ENCODE assay signal across 9 cellular contexts in genomic region chr22:38454361-38455062, GRCh38. TPM values are rescaled to one million over a fixed set of nuclear protein-coding genes. Genes with fewer than 3 reads are reported as not detected.
A peak's percentile ranks its signal among the peaks of the same experiment; 100 is the strongest.
DNase-seq lines count a peak whose midpoint lies in the region; ATAC-seq, FAIRE-seq and TF ChIP-seq lines count a peak whose summit lies in the region.
"Had no signal": no experiment of that assay in that cellular context is flagged by ENCODE, and none has a peak within 500 bp of the region (broad histone marks: within the 10 kb centered on the region; RNA-seq: fewer than 3 reads in every experiment).

No MANE protein-coding gene starts in this region.

- 13% methylated on average over 31 of the region's 64 CpGs; no CpG with 5 or more reads in 1 of the 2 experiments for whole genome bisulfite sequencing in H1 (ENCODE audit: extremely low coverage in 1 of 2, insufficient coverage in 1 of 2, insufficient read length in 1 of 2, insufficient replicate concordance in 2 of 2, low coverage in 1 of 2, low lambda C conversion rate in 2 of 2, missing lambda C conversion rate in 1 of 2), 2 experiments

- no peak overlapping the region for H2BK20ac ChIP-seq in H1 (ENCODE audit: low read length)

- H3K27ac Mint-ChIP-seq in CD8-positive, alpha-beta memory T cell: peak overlapping the region in 1 of 8 donors; percentile 65
- H3K27ac Mint-ChIP-seq in osteocyte (ENCODE audit: unreplicated experiment) (no peak overlapping the region), HFFc6 (no peak overlapping the region)

- no peak for TF ChIP-seq EP300 in H1 (IDR thresholded peaks at IDR 0.05; ENCODE audit: borderline replicate concordance in 1 of 2, low read depth in 2 of 2, low read length in 2 of 2)

- peak overlapping the region; percentile 40 to 89 (median 77) for H3K4me3 Mint-ChIP-seq in CD8-positive, alpha-beta memory T cell
- H3K4me3 Mint-ChIP-seq in osteocyte (ENCODE audit: unreplicated experiment) (peak overlapping the region; percentile 67), HFFc6 (no peak overlapping the region)

- peak overlapping the region; percentile 48 for H3K18ac ChIP-seq in H1 (ENCODE audit: extremely low read depth, low read length)

- no peak overlapping the region for H4K91ac ChIP-seq in H1 (replicated peaks; ENCODE audit: insufficient read length, low read length)

- no peak overlapping the region for H2BK120ac ChIP-seq in H1 (replicated peaks; ENCODE audit: low read depth, low read length)

- no peak for TF ChIP-seq POLR2A in H1 (IDR thresholded peaks at IDR 0.05; ENCODE audit: control extremely low read depth in 1 of 2, low read depth in 2 of 2, low read length in 2 of 2)

- DNase-seq in CD8-positive, alpha-beta memory T cell: peak in 2 of 5 donors; percentile 18 to 32
- peak; percentile 48 for DNase-seq in NCI-H69 (lab: John Stamatoyannopoulos, UW)
- no peak for DNase-seq in H1 (ENCODE audit: low read depth in 1 of 2, low spot score in 2 of 2)
- no peak for DNase-seq in osteocyte (ENCODE audit: extremely low spot score, unreplicated experiment)
- DNase-seq in GM19240 (ENCODE audit: insufficient read length, low spot score): no peak
- no peak for DNase-seq in HFFc6
- no peak for DNase-seq in activated CD8-positive, alpha-beta memory T cell treated with anti-CD3 and anti-CD28 coated beads for 24 hours
- DNase-seq: SJCRH30 had no signal

- peaks cover 0 to 8% (median 0%) of the 10 kb centered on the region in 3 donors for H3K36me3 Mint-ChIP-seq in CD8-positive, alpha-beta memory T cell
- H3K36me3 Mint-ChIP-seq in osteocyte (ENCODE audit: unreplicated experiment): no peaks in the 10 kb centered on the region
- no peaks in the 10 kb centered on the region for H3K36me3 Mint-ChIP-seq in HFFc6 (ENCODE audit: low read depth)

- no peak overlapping the region for H3K4ac ChIP-seq in H1 (replicated peaks; ENCODE audit: insufficient read length, low read depth, low read length)

- no peak overlapping the region for H3K14ac ChIP-seq in H1 (ENCODE audit: insufficient read length)

- no peaks in the 10 kb centered on the region for H3K79me2 ChIP-seq in H1 (ENCODE audit: control insufficient read depth in 1 of 2, insufficient read depth in 2 of 2, low read length in 2 of 2)

- H3K4me1 ChIP-seq in CD8-positive, alpha-beta memory T cell (ENCODE audit: insufficient read depth, low read length): no peaks in the 10 kb centered on the region
- H3K4me1 ChIP-seq in H1 (replicated peaks in 1 of 4; ENCODE audit: control insufficient read depth in 3 of 4, insufficient read depth in 4 of 4, low read length in 3 of 4): peaks cover 0 to 18% (median 9%) of the 10 kb centered on the region in 4 experiments; a peak in 6 of 7 replicates
- H3K4me1 ChIP-seq: SJCRH30 had no signal

- no peak overlapping the region for H3K4me3 ChIP-seq in CD8-positive, alpha-beta memory T cell (ENCODE audit: low read length)
- H3K4me3 ChIP-seq in H1 (ENCODE audit: extremely low read depth in 1 of 4, insufficient read depth in 2 of 4, low read depth in 3 of 4, low read length in 4 of 4): peak overlapping the region; percentile 34 to 62 (median 44)

- peaks cover 17% of the 10 kb centered on the region; the same call in 1 of the 2 replicates for H3K23me2 ChIP-seq in H1 (ENCODE audit: low read depth, low read length)

- peak overlapping the region; percentile 64 to 65 for H3K4me2 ChIP-seq in H1 (ENCODE audit: insufficient read depth in 1 of 2, low read depth in 2 of 2, low read length in 2 of 2)

- H2BK12ac ChIP-seq in H1 (ENCODE audit: low read depth, low read length): 0 out of 2 replicates have a peak overlapping the region, but pooled peaks have one; percentile 68

- ATAC-seq in HG03378 (IDR thresholded peaks at IDR 0.05; ENCODE audit: unreplicated experiment): no peak

- no peak overlapping the region for H3K9ac ChIP-seq in H1 (replicated peaks in 1 of 4; ENCODE audit: extremely low read depth in 1 of 4, low read depth in 3 of 4, low read length in 3 of 4)

- H3K36me3 ChIP-seq in CD8-positive, alpha-beta memory T cell (ENCODE audit: insufficient read depth, low read length): no peaks in the 10 kb centered on the region
- H3K36me3 ChIP-seq in H1 (ENCODE audit: control insufficient read depth in 2 of 4, insufficient read depth in 4 of 4, low read length in 3 of 4): no peaks in the 10 kb centered on the region; a peak in 1 of 8 replicates
- H3K36me3 ChIP-seq: SJCRH30 had no signal

- POLR2A ChIA-PET in CD8-positive, alpha-beta memory T cell (lab: Charles Lee): interaction anchor here (0.7 kb wide), 1 partner anchor 77 kb away, joined by 3 read pairs; no protein-coding TSS in a partner anchor
- POLR2A ChIA-PET in H1 (lab: Charles Lee; ENCODE audit: partially characterized antibody): interaction anchor here (1.0 to 1.1 kb wide), 2 partner anchors 35 to 109 kb away, joined by 3 read pairs; no protein-coding TSS in a partner anchor

- peaks cover 46 to 81% of the 10 kb centered on the region in 2 donors for H3K27me3 Mint-ChIP-seq in CD8-positive, alpha-beta memory T cell
- H3K27me3 Mint-ChIP-seq in osteocyte (ENCODE audit: unreplicated experiment) (peaks cover 69% of the 10 kb centered on the region), HFFc6 (ENCODE audit: insufficient read depth) (peaks cover 72% of the 10 kb centered on the region)

- H3K27ac ChIP-seq in CD8-positive, alpha-beta memory T cell (ENCODE audit: low read depth, low read length): no peak overlapping the region
- no peak overlapping the region for H3K27ac ChIP-seq in H1 (ENCODE audit: low read depth, low read length)
- H3K27ac ChIP-seq: SJCRH30 had no signal

- H3K79me1 ChIP-seq in H1 (ENCODE audit: low read depth, low read length): no peaks in the 10 kb centered on the region

- FAIRE-seq in H1 (lab: Jason Lieb, UNC): no peak

- H3K9me3 Mint-ChIP-seq in CD8-positive, alpha-beta memory T cell: peaks cover 0 to 2% (median 1%) of the 10 kb centered on the region in 5 donors
- H3K9me3 Mint-ChIP-seq in osteocyte (ENCODE audit: unreplicated experiment) (no peaks in the 10 kb centered on the region), HFFc6 (no peaks in the 10 kb centered on the region)

- no peak for TF ChIP-seq CTCF in H1 (IDR thresholded peaks at IDR 0.05; ENCODE audit: control extremely low read depth in 1 of 3, insufficient read depth in 1 of 3, low read depth in 1 of 3, low read length in 3 of 3)
- TF ChIP-seq CTCF in osteocyte (IDR thresholded peaks at IDR 0.05): no peak
- no peak for TF ChIP-seq CTCF in HFFc6 (IDR thresholded peaks at IDR 0.05)

- H2BK15ac ChIP-seq in H1 (ENCODE audit: low read length): no peak overlapping the region; the same call in 1 of the 2 replicates

- peaks cover 5 to 10% of the 10 kb centered on the region in 2 experiments for H4K20me1 ChIP-seq in H1 (replicated peaks in 1 of 2; ENCODE audit: control insufficient read depth in 1 of 2, insufficient read depth in 2 of 2, low read length in 2 of 2)

- no peak for TF ChIP-seq RAD21 in H1 (IDR thresholded peaks at IDR 0.05 in 1 of 2, conservative IDR thresholded peaks at IDR 0.05 in 1 of 2; ENCODE audit: low read depth in 2 of 2, low read length in 2 of 2)

- no peaks in the 10 kb centered on the region for H3K9me3 ChIP-seq in CD8-positive, alpha-beta memory T cell (ENCODE audit: low read length)
- H3K9me3 ChIP-seq in H1 (ENCODE audit: insufficient read depth in 2 of 2, low read depth in 1 of 2, low read length in 1 of 2): no peaks in the 10 kb centered on the region
- H3K9me3 ChIP-seq: SJCRH30 had no signal

- H4K5ac ChIP-seq in H1 (ENCODE audit: insufficient read length, low read depth, low read length): no peak overlapping the region

- H2AK5ac ChIP-seq in H1 (ENCODE audit: low read depth, low read length): 0 out of 2 replicates have a peak overlapping the region, but pooled peaks have one; percentile 65

- no peak overlapping the region for H3K23ac ChIP-seq in H1 (ENCODE audit: insufficient read length)

- no peak overlapping the region for H3K56ac ChIP-seq in H1 (replicated peaks; ENCODE audit: insufficient read length, low read depth, low read length)

- CTCF ChIA-PET in CD8-positive, alpha-beta memory T cell (lab: Charles Lee): no interaction called here
- CTCF ChIA-PET in H1 (lab: Charles Lee; ENCODE audit: partially characterized antibody): interaction anchor here (0.9 to 2.5 kb wide), 4 partner anchors 12 to 117 kb away, joined by 3 to 9 read pairs (median 5); no protein-coding TSS in a partner anchor

- H2BK5ac ChIP-seq in H1 (ENCODE audit: low read depth, low read length): no peak overlapping the region

- H3K27me3 ChIP-seq in CD8-positive, alpha-beta memory T cell (ENCODE audit: insufficient read depth, low read length, poor library complexity, severe bottlenecking): peaks cover 30% of the 10 kb centered on the region
- peaks cover 15 to 42% (median 35%) of the 10 kb centered on the region in 4 experiments for H3K27me3 ChIP-seq in H1 (replicated peaks in 1 of 4; ENCODE audit: control insufficient read depth in 3 of 4, extremely low read depth in 1 of 4, insufficient read depth in 3 of 4, low read length in 3 of 4)

- H3K4me1 Mint-ChIP-seq in CD8-positive, alpha-beta memory T cell: peaks cover 11 to 17% (median 14%) of the 10 kb centered on the region in 3 donors
- H3K4me1 Mint-ChIP-seq in osteocyte (ENCODE audit: unreplicated experiment) (peaks cover 6% of the 10 kb centered on the region), HFFc6 (ENCODE audit: low read depth) (no peaks in the 10 kb centered on the region; the same call in 1 of the 2 replicates)

- H4K8ac ChIP-seq in H1 (ENCODE audit: extremely low read depth, insufficient read depth, low read length): no peak overlapping the region

- H2AFZ ChIP-seq in H1 (ENCODE audit: low read length): no peak overlapping the region

RNA-seq across cellular contexts. Expression of gene KCNJ4, which starts 0.5 kb away (rescaled TPM):
- not detected for total RNA-seq in CD8-positive, alpha-beta memory T cell
- polyA plus RNA-seq in CD8-positive, alpha-beta memory T cell: not detected
- 2.2 and 2.3 TPM in 2 replicates for total RNA-seq in H1 (2021; fragmentation: NEBNext Ultra II Directional; extraction: Animal tissue kit (Norgen Biotek cat#: 25700))
- 1.4 TPM in 2 replicates for polyA plus RNA-seq in H1 (2011; rRNA removed)
- polyA plus RNA-seq in H1 (2011; cell fraction: cytosol; rRNA removed): 1.3 TPM
- 1.2 TPM for polyA plus RNA-seq in H1 (2011; cell fraction: nucleus; rRNA removed)
- polyA plus RNA-seq in H1 (2012, experiment 1 of 2): 1.0 to 3.7 TPM (median 2.6 TPM) in 4 replicates
- 1.2 TPM for polyA plus RNA-seq in H1 (2012, experiment 2 of 2)
- 1.2 TPM for polyA plus RNA-seq in H1 (2013, experiment 1 of 2)
- 1.3 TPM for polyA plus RNA-seq in H1 (2013, experiment 2 of 2)
- polyA minus RNA-seq in H1 (2011; rRNA and poly(A)+ RNA removed): 0.41 TPM in 2 replicates
- polyA minus RNA-seq in H1 (2011; cell fraction: cytosol; rRNA and poly(A)+ RNA removed): 1.8 TPM
- not detected for polyA minus RNA-seq in H1 (2011; cell fraction: nucleus; rRNA and poly(A)+ RNA removed)
- total RNA-seq in osteocyte: 0.43 and 0.57 TPM in 2 replicates
- total RNA-seq in HFFc6 (2021; fragmentation: NEBNext Ultra II Directional; extraction: Animal tissue kit (Norgen Biotek cat#: 25700)): not detected

RNA-seq across cellular contexts. Expression of gene KDELR3, which starts 13.4 kb away (rescaled TPM):
- under 1 TPM; 0.13 to 0.33 TPM for total RNA-seq in CD8-positive, alpha-beta memory T cell
- 0.45 TPM for polyA plus RNA-seq in CD8-positive, alpha-beta memory T cell
- total RNA-seq in H1 (2021; fragmentation: NEBNext Ultra II Directional; extraction: Animal tissue kit (Norgen Biotek cat#: 25700)): 7.8 and 7.9 TPM in 2 replicates
- polyA plus RNA-seq in H1 (2011; rRNA removed): 8.0 and 13.0 TPM in 2 replicates
- polyA plus RNA-seq in H1 (2011; cell fraction: cytosol; rRNA removed): 7.9 TPM
- polyA plus RNA-seq in H1 (2011; cell fraction: nucleus; rRNA removed): 4.4 TPM
- 6.7 to 7.7 TPM (median 7.3 TPM) in 4 replicates for polyA plus RNA-seq in H1 (2012, experiment 1 of 2)
- 4.7 TPM for polyA plus RNA-seq in H1 (2012, experiment 2 of 2)
- polyA plus RNA-seq in H1 (2013, experiment 1 of 2): 14.5 TPM
- 19.3 TPM for polyA plus RNA-seq in H1 (2013, experiment 2 of 2)
- polyA minus RNA-seq in H1 (2011; rRNA and poly(A)+ RNA removed): 7.5 and 13.4 TPM in 2 replicates
- polyA minus RNA-seq in H1 (2011; cell fraction: cytosol; rRNA and poly(A)+ RNA removed): 3.1 TPM
- polyA minus RNA-seq in H1 (2011; cell fraction: nucleus; rRNA and poly(A)+ RNA removed): 4.7 TPM
- total RNA-seq in osteocyte: 39.3 and 49.3 TPM in 2 replicates
- 100 to 1,000 TPM; 138 to 187 (median 172) TPM for total RNA-seq in HFFc6 (2021; fragmentation: NEBNext Ultra II Directional; extraction: Animal tissue kit (Norgen Biotek cat#: 25700))

RNA-seq across cellular contexts. Expression of gene DDX17, which starts 51.6 kb away (rescaled TPM):
- total RNA-seq in CD8-positive, alpha-beta memory T cell: 100 to 1,000 TPM; 358 to 369 TPM
- polyA plus RNA-seq in CD8-positive, alpha-beta memory T cell: 41.4 TPM
- 441 and 448 TPM in 2 replicates for total RNA-seq in H1 (2021; fragmentation: NEBNext Ultra II Directional; extraction: Animal tissue kit (Norgen Biotek cat#: 25700))
- 437 and 698 TPM in 2 replicates for polyA plus RNA-seq in H1 (2011; rRNA removed)
- polyA plus RNA-seq in H1 (2011; cell fraction: cytosol; rRNA removed): 503 TPM
- 1,685 TPM for polyA plus RNA-seq in H1 (2011; cell fraction: nucleus; rRNA removed)
- 247 to 297 TPM (median 278 TPM) in 4 replicates for polyA plus RNA-seq in H1 (2012, experiment 1 of 2)
- polyA plus RNA-seq in H1 (2012, experiment 2 of 2): 43.0 TPM
- polyA plus RNA-seq in H1 (2013, experiment 1 of 2): 243 TPM
- polyA plus RNA-seq in H1 (2013, experiment 2 of 2): 214 TPM
- 707 and 1,020 TPM in 2 replicates for polyA minus RNA-seq in H1 (2011; rRNA and poly(A)+ RNA removed)
- 330 TPM for polyA minus RNA-seq in H1 (2011; cell fraction: cytosol; rRNA and poly(A)+ RNA removed)
- 755 TPM for polyA minus RNA-seq in H1 (2011; cell fraction: nucleus; rRNA and poly(A)+ RNA removed)
- 439 and 466 TPM in 2 replicates for total RNA-seq in osteocyte
- 100 to 1,000 TPM; 211 to 246 (median 220) TPM for total RNA-seq in HFFc6 (2021; fragmentation: NEBNext Ultra II Directional; extraction: Animal tissue kit (Norgen Biotek cat#: 25700))
